In genomic region chr4:127498366-127498765, GRCh38 we compare ENCODE assay signal across 28 cellular contexts.
"Had no signal": no experiment of that assay in that cellular context is flagged by ENCODE, and none has a peak within 500 bp of the region (broad histone marks: within the 10 kb centered on the region; RNA-seq: fewer than 3 reads in every experiment).

No MANE protein-coding gene starts in this region.

- H3K4me1 Mint-ChIP-seq: naive B cell; natural killer cell; nephron progenitor cell; stimulated activated memory B cell treated with anti-CD40 and anti-IgM and Interleukin-4, amounts not matched to agents 10 μg/mL and 1 μg/mL and 100 μg/mL, for 72 hours had no signal

- H3K36me3 Mint-ChIP-seq: mesothelial cell of epicardium; naive B cell; natural killer cell; neural progenitor cell; stimulated activated memory B cell treated with anti-CD40 and anti-IgM and Interleukin-4, amounts not matched to agents 10 μg/mL and 1 μg/mL and 100 μg/mL, for 72 hours had no signal

- H3K27me3 Mint-ChIP-seq: naive B cell; stimulated activated memory B cell treated with anti-CD40 and anti-IgM and Interleukin-4, amounts not matched to agents 10 μg/mL and 1 μg/mL and 100 μg/mL, for 72 hours had no signal

- H3K4me3 Mint-ChIP-seq: mesothelial cell of epicardium; naive B cell; natural killer cell; nephron progenitor cell; neural progenitor cell; stimulated activated memory B cell treated with anti-CD40 and anti-IgM and Interleukin-4, amounts not matched to agents 10 μg/mL and 1 μg/mL and 100 μg/mL, for 72 hours had no signal

- DNase-seq: islet precursor cell; left ventricle myocardium inferior; mesendoderm; naive B cell; natural killer cell; nephron progenitor cell; occipital lobe; psoas muscle; right lobe of liver; stimulated activated CD4-positive, alpha-beta T cell treated with anti-CD3 and anti-CD28 coated beads, Interleukin-1b, Interleukin-23, amount 100 ng/mL, for 48 hours; stimulated activated CD4-positive, alpha-beta T cell treated with anti-CD3 and anti-CD28 coated beads, Interleukin-2, amount 100 ng/mL, for 48 hours; stimulated activated CD4-positive, alpha-beta T cell treated with anti-CD3 and anti-CD28 coated beads, Interleukin-4, amount 100 ng/mL, for 4 hours; stimulated activated CD8-positive, alpha-beta memory T cell treated with anti-CD3 and anti-CD28 coated beads, Interleukin-4, amount 100 ng/mL, for 48 hours; stimulated activated naive CD8-positive, alpha-beta T cell treated with anti-CD3 and anti-CD28 coated beads, Interleukin-15, Interleukin-2, amounts not matched to agents 100 U/mL and 50 U/mL, for 24 hours; stomach; testis; thyroid gland; transverse colon; upper lobe of left lung had no signal

- H3K4me3 ChIP-seq: left ventricle myocardium inferior, lung, neural progenitor cell, psoas muscle, right atrium auricular region, right lobe of liver, smooth muscle cell, stomach, testis, thyroid gland, transverse colon, upper lobe of left lung, vagina had no signal

- H3K9me3 Mint-ChIP-seq: mesothelial cell of epicardium, neural progenitor cell had no signal

- H3K27me3 ChIP-seq: neural progenitor cell, neutrophil, right atrium auricular region, right lobe of liver, stomach, testis, thyroid gland, transverse colon, upper lobe of left lung, vagina had no signal

- ATAC-seq: natural killer cell; psoas muscle; right lobe of liver; stimulated activated memory B cell treated with anti-CD40 and anti-IgM and Interleukin-4, amounts not matched to agents 10 μg/mL and 1 μg/mL and 100 μg/mL, for 72 hours; stimulated activated naive CD8-positive, alpha-beta T cell treated with anti-CD3 and anti-CD28 coated beads, Interleukin-15, Interleukin-2, amounts not matched to agents 100 U/mL and 50 U/mL, for 24 hours had no signal

- H3K27ac Mint-ChIP-seq: mesothelial cell of epicardium; naive B cell; natural killer cell; nephron progenitor cell; neural progenitor cell; stimulated activated memory B cell treated with anti-CD40 and anti-IgM and Interleukin-4, amounts not matched to agents 10 μg/mL and 1 μg/mL and 100 μg/mL, for 72 hours had no signal

- H3K27ac ChIP-seq: left ventricle myocardium inferior, neural progenitor cell, neutrophil, parathyroid adenoma, psoas muscle, right atrium auricular region, right lobe of liver, stomach, testis, thyroid gland, transverse colon, upper lobe of left lung, vagina had no signal
